12 cellular contexts compared by ENCODE assay signal in the genomic region with DNA sequence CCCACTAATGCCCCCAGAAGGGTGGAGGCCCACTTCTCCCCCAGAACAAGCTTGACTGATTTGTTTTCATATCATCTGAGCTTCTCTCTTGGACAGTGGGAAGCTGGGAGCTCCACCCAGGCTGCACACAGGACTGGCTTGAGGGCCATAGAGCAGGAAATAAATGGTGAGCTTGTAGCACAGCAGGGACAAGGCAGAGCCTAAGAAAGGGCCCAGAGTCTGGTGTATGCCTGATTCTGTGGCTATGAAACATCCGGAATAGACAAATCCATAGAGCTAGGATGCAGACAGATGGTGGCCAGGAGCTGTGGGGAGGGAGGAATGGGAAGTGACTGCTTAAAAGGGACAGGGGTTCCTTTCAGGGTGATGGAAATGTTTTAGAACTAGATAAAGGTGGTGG.
DNase-seq lines count a peak whose midpoint lies in the region; ATAC-seq and TF ChIP-seq lines count a peak whose summit lies in the region.
"Had no signal": no experiment of that assay in that cellular context is flagged by ENCODE, and none has a peak within 500 bp of the region (broad histone marks: within the 10 kb centered on the region; RNA-seq: fewer than 3 reads in every experiment).

No MANE protein-coding gene starts in this region.

- WGBS in gastroesophageal sphincter (ENCODE audit: low coverage in 1 of 2), 2 donors, result 23% methylated on average over 1 of the region's 1 CpG; no CpG with 5 or more reads in 1 of the 2 donors

- no peaks in the 10 kb centered on the region for H4K20me1 ChIP-seq in OCI-LY1 (ENCODE audit: insufficient read depth, low read length)

- TF ChIP-seq EP300 in gastroesophageal sphincter (IDR thresholded peaks at IDR 0.05), result no peak

- H3K4me2 ChIP-seq in OCI-LY1 (ENCODE audit: low read length), result peak overlapping the region; percentile 21; the same call in 1 of the 2 replicates

- H3K4me3 ChIP-seq in OCI-LY1 (ENCODE audit: low read depth, low read length, poor library complexity, severe bottlenecking), result no peak overlapping the region
- no peak overlapping the region for H3K4me3 ChIP-seq in gastroesophageal sphincter
- H3K4me3 ChIP-seq: thoracic aorta had no signal

- TF ChIP-seq CTCF in OCI-LY1 (IDR thresholded peaks at IDR 0.05; ENCODE audit: low read length), result no peak
- TF ChIP-seq CTCF in gastroesophageal sphincter (IDR thresholded peaks at IDR 0.05), result no peak
- no peak for TF ChIP-seq CTCF in GM20000 (IDR thresholded peaks at IDR 0.05; ENCODE audit: extremely low read depth, missing control alignments)

- H3K9me2 ChIP-seq in OCI-LY1 (ENCODE audit: low read depth, low read length), result no peaks in the 10 kb centered on the region

- H3K4me1 ChIP-seq in OCI-LY1 (ENCODE audit: insufficient read depth, low read length, severe bottlenecking) (peaks cover 88% of the 10 kb centered on the region), gastroesophageal sphincter (peaks cover 15 to 62% (median 45%) of the 10 kb centered on the region in 3 donors)

- ATAC-seq in gastroesophageal sphincter (no peak), HG02610 (IDR thresholded peaks at IDR 0.05; ENCODE audit: unreplicated experiment) (no peak), HG03025 (IDR thresholded peaks at IDR 0.05; ENCODE audit: low FRiP score, unreplicated experiment) (no peak)

- peak overlapping the region; percentile 94 for H3K27ac ChIP-seq in OCI-LY1 (ENCODE audit: low read depth, low read length, poor library complexity, severe bottlenecking)
- H3K27ac ChIP-seq in gastroesophageal sphincter, result peak overlapping the region in 3 of 4 donors; percentile 39 to 58 (median 55)
- peak overlapping the region; percentile 64 for H3K27ac ChIP-seq in temporal lobe (ENCODE audit: low read depth, low read length)

- peaks cover 7% of the 10 kb centered on the region for H3K36me3 ChIP-seq in OCI-LY1 (ENCODE audit: insufficient read depth, low read length)
- no peaks in the 10 kb centered on the region for H3K36me3 ChIP-seq in gastroesophageal sphincter
- H3K36me3 ChIP-seq: thoracic aorta had no signal

- peak overlapping the region; percentile 38; the same call in 1 of the 2 replicates for H3K9ac ChIP-seq in OCI-LY1 (ENCODE audit: low read length)

- peaks cover 5% of the 10 kb centered on the region; the same call in 1 of the 2 replicates for H3F3A ChIP-seq in OCI-LY1 (ENCODE audit: insufficient read depth, low read length)

- H2AFZ ChIP-seq in OCI-LY1 (ENCODE audit: low read length), result no peak overlapping the region

- DNase-seq in NCI-H2171 treated with DMSO at 0.1 percent for 48 hours (lab: John Stamatoyannopoulos, UW), result peak; percentile 65
- DNase-seq in NCI-H2171 (lab: John Stamatoyannopoulos, UW), result no peak
- DNase-seq in GM20000 (ENCODE audit: low spot score), result no peak
- DNase-seq: ACHN; activated naive CD4-positive, alpha-beta T cell treated with anti-CD3 and anti-CD28 coated beads, Interleukin-2, amount 10 ng/mL, durations not matched to agents 7 days and 5 days; NCI-H226 had no signal

- no peaks in the 10 kb centered on the region for H3K9me3 ChIP-seq in OCI-LY1 (ENCODE audit: low read length)
- no peaks in the 10 kb centered on the region for H3K9me3 ChIP-seq in gastroesophageal sphincter
- H3K9me3 ChIP-seq: thoracic aorta had no signal

- no peak for TF ChIP-seq POLR2A in gastroesophageal sphincter (IDR thresholded peaks at IDR 0.05)

- H3K27me3 ChIP-seq in OCI-LY1 (ENCODE audit: insufficient read depth, low read length) (no peaks in the 10 kb centered on the region), gastroesophageal sphincter (no peaks in the 10 kb centered on the region)

- 0 out of 2 replicates have a peak, but pooled peaks cover 14% of the 10 kb centered on the region for H3K79me2 ChIP-seq in OCI-LY1 (ENCODE audit: insufficient read depth, low read length)
